In the genomic region with DNA sequence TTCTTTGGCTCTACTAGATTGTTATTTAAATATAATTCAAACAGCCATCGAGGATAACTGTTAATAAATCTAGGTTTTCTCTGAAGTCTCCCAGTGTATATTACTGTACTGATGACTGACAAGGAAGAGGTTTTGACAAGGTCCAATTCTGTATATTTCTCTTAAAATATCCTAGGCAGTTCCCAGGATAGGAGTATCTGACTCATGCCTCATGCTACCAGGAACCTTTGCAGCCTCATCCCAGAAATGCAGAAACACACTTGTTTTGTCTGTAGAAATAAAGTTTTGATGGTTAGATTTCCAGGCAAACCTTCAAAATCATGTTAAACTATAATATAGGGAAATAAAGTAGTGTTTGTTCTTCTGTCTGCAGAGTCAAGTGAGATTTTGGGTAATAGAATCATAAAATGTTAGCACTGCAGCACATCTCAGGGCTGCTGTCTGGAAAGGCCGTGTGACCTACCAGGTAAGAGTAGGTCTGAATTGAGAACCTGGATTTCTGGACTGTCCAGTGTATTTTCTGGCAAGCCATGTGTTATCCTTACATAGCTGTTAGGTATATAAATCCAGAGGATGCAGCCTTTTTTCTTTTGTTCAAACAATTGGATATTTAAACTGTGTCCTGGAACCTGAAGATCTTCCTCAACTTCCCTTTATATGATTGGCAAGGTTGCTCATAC, we compare ENCODE assay signal across 13 cellular contexts. TPM values are rescaled to one million over a fixed set of nuclear protein-coding genes. Genes with fewer than 3 reads are reported as not detected.
DNase-seq lines count a peak whose midpoint lies in the region; ATAC-seq and TF ChIP-seq lines count a peak whose summit lies in the region.
"Had no signal": no experiment of that assay in that cellular context is flagged by ENCODE, and none has a peak within 500 bp of the region (broad histone marks: within the 10 kb centered on the region; RNA-seq: fewer than 3 reads in every experiment).

No MANE protein-coding gene starts in this region.

- H3K4me2 ChIP-seq in SU-DHL-6 (ENCODE audit: low read depth, low read length, poor library complexity, severe bottlenecking): peak overlapping the region; percentile 36

- H3K9me3 ChIP-seq in SU-DHL-6 (ENCODE audit: insufficient read depth, low read length): no peaks in the 10 kb centered on the region
- H3K9me3 ChIP-seq: uterus had no signal

- H3K27ac ChIP-seq in SU-DHL-6 (ENCODE audit: low read depth, low read length): peak overlapping the region; percentile 3; the same call in 1 of the 2 replicates
- H3K27ac ChIP-seq: epithelial cell of prostate, parathyroid adenoma, uterus had no signal

- H3K4me1 Mint-ChIP-seq in activated naive CD4-positive, alpha-beta T cell treated with anti-CD3 and anti-CD28 coated beads for 36 hours (ENCODE audit: low read depth): peaks cover 81% of the 10 kb centered on the region
- H3K4me1 Mint-ChIP-seq in stimulated activated naive CD8-positive, alpha-beta T cell treated with anti-CD3 and anti-CD28 coated beads, Interleukin-15, amount 100 ng/mL, for 72 hours: peaks cover 82% of the 10 kb centered on the region

- peak overlapping the region; percentile 55 for H3K27ac Mint-ChIP-seq in activated naive CD4-positive, alpha-beta T cell treated with anti-CD3 and anti-CD28 coated beads for 36 hours
- H3K27ac Mint-ChIP-seq in stimulated activated naive CD8-positive, alpha-beta T cell treated with anti-CD3 and anti-CD28 coated beads, Interleukin-15, amount 100 ng/mL, for 72 hours: peak overlapping the region; percentile 46 to 67

- H3K9me3 Mint-ChIP-seq in activated naive CD4-positive, alpha-beta T cell treated with anti-CD3 and anti-CD28 coated beads for 36 hours: no peaks in the 10 kb centered on the region
- no peaks in the 10 kb centered on the region for H3K9me3 Mint-ChIP-seq in stimulated activated naive CD8-positive, alpha-beta T cell treated with anti-CD3 and anti-CD28 coated beads, Interleukin-15, amount 100 ng/mL, for 72 hours

- no peak for TF ChIP-seq CTCF in SU-DHL-6 (IDR thresholded peaks at IDR 0.05; ENCODE audit: insufficient read depth, low read length, poor library complexity, severe bottlenecking)
- TF ChIP-seq CTCF in epithelial cell of esophagus (IDR thresholded peaks at IDR 0.05; ENCODE audit: insufficient read depth, low read depth, low read length, missing control alignments): no peak

- no peaks in the 10 kb centered on the region for H3K9me2 ChIP-seq in SU-DHL-6 (replicated peaks; ENCODE audit: insufficient read depth, low read length)

- DNase-seq in activated naive CD4-positive, alpha-beta T cell treated with anti-CD3 and anti-CD28 coated beads for 36 hours: no peak
- no peak for DNase-seq in activated naive CD4-positive, alpha-beta T cell treated with anti-CD3 and anti-CD28 coated beads, Interleukin-2, amount 50 U/mL, for 16 hours
- DNase-seq in epithelial cell of esophagus (ENCODE audit: low read depth): peak; percentile 18
- no peak for DNase-seq in stimulated activated naive CD8-positive, alpha-beta T cell treated with anti-CD3 and anti-CD28 coated beads, Interleukin-15, amount 100 ng/mL, for 72 hours
- no peak for DNase-seq in stimulated activated CD4-positive, alpha-beta T cell treated with anti-CD3 and anti-CD28 coated beads, Interleukin-15, amount 100 ng/mL, for 24 hours
- DNase-seq in NCI-H69 (lab: John Stamatoyannopoulos, UW): no peak
- DNase-seq: MV-4-11, NCI-H2171, uterus had no signal

- H3K4me3 ChIP-seq in SU-DHL-6 (ENCODE audit: insufficient read depth, low read length, poor library complexity, severe bottlenecking) (no peak overlapping the region), epithelial cell of esophagus (ENCODE audit: low read length) (no peak overlapping the region)
- H3K4me3 ChIP-seq: uterus had no signal

- H2AFZ ChIP-seq in SU-DHL-6 (ENCODE audit: low read depth, low read length, severe bottlenecking): no peak overlapping the region
- H2AFZ ChIP-seq: parathyroid adenoma had no signal

- peaks cover 26% of the 10 kb centered on the region for H3F3A ChIP-seq in SU-DHL-6 (ENCODE audit: insufficient read depth)

- CTCF ChIA-PET in activated naive CD4-positive, alpha-beta T cell treated with anti-CD3 and anti-CD28 coated beads for 36 hours (lab: Charles Lee): no interaction called here

- no peaks in the 10 kb centered on the region for H3K27me3 Mint-ChIP-seq in activated naive CD4-positive, alpha-beta T cell treated with anti-CD3 and anti-CD28 coated beads for 36 hours (ENCODE audit: low read depth)
- no peaks in the 10 kb centered on the region for H3K27me3 Mint-ChIP-seq in stimulated activated naive CD8-positive, alpha-beta T cell treated with anti-CD3 and anti-CD28 coated beads, Interleukin-15, amount 100 ng/mL, for 72 hours

- H3K79me2 ChIP-seq in SU-DHL-6 (ENCODE audit: insufficient read depth, low read length): peaks cover 90% of the 10 kb centered on the region

- intact Hi-C loops in activated naive CD4-positive, alpha-beta T cell treated with anti-CD3 and anti-CD28 coated beads for 36 hours (cut with micrococcal nuclease): no loop called here

- H3K4me3 Mint-ChIP-seq in activated naive CD4-positive, alpha-beta T cell treated with anti-CD3 and anti-CD28 coated beads for 36 hours: no peak overlapping the region
- peak overlapping the region; percentile 3 to 34 for H3K4me3 Mint-ChIP-seq in stimulated activated naive CD8-positive, alpha-beta T cell treated with anti-CD3 and anti-CD28 coated beads, Interleukin-15, amount 100 ng/mL, for 72 hours

- H3K27me3 ChIP-seq in SU-DHL-6 (ENCODE audit: low read length): no peaks in the 10 kb centered on the region
- H3K27me3 ChIP-seq: uterus had no signal

- no peak for ATAC-seq in stimulated activated naive CD8-positive, alpha-beta T cell treated with anti-CD3 and anti-CD28 coated beads, Interleukin-15, amount 100 ng/mL, for 72 hours
- ATAC-seq in HG02973 (IDR thresholded peaks at IDR 0.05; ENCODE audit: unreplicated experiment): no peak

- H3K36me3 Mint-ChIP-seq in activated naive CD4-positive, alpha-beta T cell treated with anti-CD3 and anti-CD28 coated beads for 36 hours (ENCODE audit: low read depth): peaks cover 30% of the 10 kb centered on the region

- H3K9ac ChIP-seq in SU-DHL-6 (ENCODE audit: low read length): no peak overlapping the region
- H3K9ac ChIP-seq: parathyroid adenoma had no signal

- peaks cover 20% of the 10 kb centered on the region; the same call in 1 of the 2 replicates for H4K20me1 ChIP-seq in SU-DHL-6 (ENCODE audit: low read depth, low read length)

- 0 out of 2 replicates have a peak, but pooled peaks cover 7% of the 10 kb centered on the region for H3K36me3 ChIP-seq in SU-DHL-6 (ENCODE audit: low read length)
- H3K36me3 ChIP-seq: uterus had no signal

RNA-seq across cellular contexts. Expression of a gene that starts 8.3 kb away (rescaled TPM):
- total RNA-seq in activated naive CD4-positive, alpha-beta T cell treated with anti-CD3 and anti-CD28 coated beads for 36 hours: 100 to 1,000 TPM; 221 to 243 TPM
